27 cellular contexts compared by ENCODE assay signal in the genomic region with DNA sequence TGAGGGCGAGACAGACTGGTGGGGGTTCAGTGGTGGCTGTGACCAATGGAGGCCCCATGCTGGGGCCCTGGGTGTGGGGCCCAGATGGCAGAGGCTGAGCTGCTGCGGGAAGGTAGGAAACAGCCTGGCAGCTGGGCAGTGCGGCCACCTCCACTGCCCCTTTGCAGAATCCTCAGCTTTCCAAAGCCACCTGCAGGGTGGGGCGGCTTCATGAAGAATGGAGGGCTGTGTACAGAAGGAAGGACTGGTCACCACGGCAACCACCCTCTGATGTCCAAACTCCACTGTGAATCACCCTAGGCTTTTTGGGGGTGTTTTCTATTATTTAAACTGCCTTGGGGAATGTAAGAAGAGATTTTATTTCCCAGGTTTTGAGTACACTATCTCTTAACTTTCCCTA.
DNase-seq lines count a peak whose midpoint lies in the region; ATAC-seq and TF ChIP-seq lines count a peak whose summit lies in the region.
"Had no signal": no experiment of that assay in that cellular context is flagged by ENCODE, and none has a peak within 500 bp of the region (broad histone marks: within the 10 kb centered on the region; RNA-seq: fewer than 3 reads in every experiment).

No MANE protein-coding gene starts in this region.

- no peaks in the 10 kb centered on the region for H3K4me1 ChIP-seq in lower lobe of right lung
- H3K4me1 ChIP-seq: heart left ventricle, parathyroid adenoma, right atrium auricular region, spleen, upper lobe of left lung had no signal

- POLR2A ChIA-PET in WTC11 (lab: Charles Lee) = no interaction called here

- no peaks in the 10 kb centered on the region for H3K27me3 Mint-ChIP-seq in WTC11 (ENCODE audit: low read depth)

- H3K9me3 ChIP-seq in lower lobe of right lung = no peaks in the 10 kb centered on the region
- H3K9me3 ChIP-seq: heart left ventricle, right atrium auricular region, spleen, upper lobe of left lung had no signal

- H3K27ac Mint-ChIP-seq in WTC11 = no peak overlapping the region
- H3K27ac Mint-ChIP-seq: T-helper 2 cell treated with Interferon-gamma antibody and Interleukin-4, amounts not matched to agents 5 μg/mL and 100 μg/mL, for 36 hours had no signal

- intact Hi-C loops in lower lobe of right lung (cut with DNase I) = no loop called here

- no peak for TF ChIP-seq CTCF in WTC11 (IDR thresholded peaks at IDR 0.05)
- TF ChIP-seq CTCF in lower lobe of right lung (IDR thresholded peaks at IDR 0.05) = no peak

- no peak overlapping the region for H3K27ac ChIP-seq in lower lobe of right lung
- H3K27ac ChIP-seq: C4-2B, heart left ventricle, parathyroid adenoma, right atrium auricular region, spleen, upper lobe of left lung had no signal

- no peaks in the 10 kb centered on the region for H3K36me3 Mint-ChIP-seq in WTC11

- H3K4me1 Mint-ChIP-seq in WTC11 = peaks cover 4% of the 10 kb centered on the region
- H3K4me1 Mint-ChIP-seq: central memory CD8-positive, alpha-beta T cell had no signal

- no peak overlapping the region for H3K4me3 Mint-ChIP-seq in WTC11
- H3K4me3 Mint-ChIP-seq: activated T-cell treated with anti-CD3 and anti-CD28 coated beads, Interleukin-2, amount 50 U/mL, for 4 hours; central memory CD8-positive, alpha-beta T cell; T-helper 2 cell treated with Interferon-gamma antibody and Interleukin-4, amounts not matched to agents 5 μg/mL and 100 μg/mL, for 36 hours had no signal

- H3K36me3 ChIP-seq in H7 (replicated peaks; ENCODE audit: control insufficient read depth, insufficient read depth, low read length) (no peaks in the 10 kb centered on the region), lower lobe of right lung (no peaks in the 10 kb centered on the region)
- H3K36me3 ChIP-seq: heart left ventricle, right atrium auricular region, spleen, upper lobe of left lung had no signal

- H3K27me3 ChIP-seq in H7 (ENCODE audit: control insufficient read depth, insufficient read depth, low read length) (no peaks in the 10 kb centered on the region), lower lobe of right lung (ENCODE audit: low read depth) (no peaks in the 10 kb centered on the region)
- H3K27me3 ChIP-seq: heart left ventricle, right atrium auricular region, upper lobe of left lung had no signal

- H3K4me3 ChIP-seq in H7 (ENCODE audit: insufficient read depth, low read depth, low read length) = no peak overlapping the region
- H3K4me3 ChIP-seq in lower lobe of right lung = no peak overlapping the region
- H3K4me3 ChIP-seq: heart left ventricle, right atrium auricular region, spleen, upper lobe of left lung had no signal

- peak; percentile 55; the same call in 1 of the 2 replicates for ATAC-seq in WTC11
- no peak for ATAC-seq in lower lobe of right lung
- ATAC-seq: activated T-cell treated with anti-CD3 and anti-CD28 coated beads, Interleukin-2, amount 50 U/mL, for 4 hours; heart left ventricle; Right ventricle myocardium inferior had no signal

- no peaks in the 10 kb centered on the region for H3K9me3 Mint-ChIP-seq in WTC11
- H3K9me3 Mint-ChIP-seq: activated T-cell treated with anti-CD3 and anti-CD28 coated beads, Interleukin-2, amount 50 U/mL, for 4 hours; central memory CD8-positive, alpha-beta T cell; T-helper 2 cell treated with Interferon-gamma antibody and Interleukin-4, amounts not matched to agents 5 μg/mL and 100 μg/mL, for 36 hours had no signal

- CTCF ChIA-PET in WTC11 (lab: Charles Lee) = interaction anchor here (0.9 to 2.8 kb wide), 3 partner anchors 10 to 476 kb away, joined by 3 to 14 read pairs (median 4); no protein-coding TSS in a partner anchor

- DNase-seq in AG20443 (ENCODE audit: low spot score) = peak; percentile 49
- DNase-seq in H7 = peak; percentile 56
- no peak for DNase-seq in WTC11 (ENCODE audit: low spot score)
- peak; percentile 35 for DNase-seq in iPS-NIHi11 (ENCODE audit: low spot score)
- no peak for DNase-seq in ureter (ENCODE audit: low spot score)
- DNase-seq in lower lobe of right lung = no peak
- no peak for DNase-seq in cerebellar cortex (ENCODE audit: low spot score)
- DNase-seq: activated CD4-positive, alpha-beta T cell treated with anti-CD3 and anti-CD28 coated beads for 48 hours; activated gamma-delta T cell treated with Interleukin-2 at 50 U/mL for 16 hours; activated T-cell treated with anti-CD3 and anti-CD28 coated beads, Interleukin-2, amount 50 U/mL, for 4 hours; EL; GOT3; heart left ventricle; kidney glomerular epithelial cell; NCI-H187 treated with DMSO at 0.1 percent for 48 hours; NCI-H345; NCI-H82; spleen; stimulated activated CD4-positive, alpha-beta T cell treated with anti-CD3 and anti-CD28 coated beads, Interleukin-2, amount 100 ng/mL, for 48 hours; substantia nigra had no signal

TF ChIP-seq in WTC11, 78 proteins besides CTCF, POLR2A, EP300 and RAD21:
- no peak for TF ChIP-seq ELF4 (CRISPR knock-in tag; IDR thresholded peaks at IDR 0.05; ENCODE audit: low read depth)
- no peak for TF ChIP-seq JUN (CRISPR knock-in tag; IDR thresholded peaks at IDR 0.05)
- no peak for TF ChIP-seq CBFB (CRISPR knock-in tag; IDR thresholded peaks at IDR 0.05; ENCODE audit: low read depth)
- no peak for TF ChIP-seq FOXK1 (CRISPR knock-in tag; IDR thresholded peaks at IDR 0.05)
- no peak for TF ChIP-seq ATF1 (CRISPR knock-in tag; IDR thresholded peaks at IDR 0.05)
- no peak for TF ChIP-seq RELA (CRISPR knock-in tag; IDR thresholded peaks at IDR 0.05; ENCODE audit: borderline replicate concordance)
- TF ChIP-seq, protein P1, sequence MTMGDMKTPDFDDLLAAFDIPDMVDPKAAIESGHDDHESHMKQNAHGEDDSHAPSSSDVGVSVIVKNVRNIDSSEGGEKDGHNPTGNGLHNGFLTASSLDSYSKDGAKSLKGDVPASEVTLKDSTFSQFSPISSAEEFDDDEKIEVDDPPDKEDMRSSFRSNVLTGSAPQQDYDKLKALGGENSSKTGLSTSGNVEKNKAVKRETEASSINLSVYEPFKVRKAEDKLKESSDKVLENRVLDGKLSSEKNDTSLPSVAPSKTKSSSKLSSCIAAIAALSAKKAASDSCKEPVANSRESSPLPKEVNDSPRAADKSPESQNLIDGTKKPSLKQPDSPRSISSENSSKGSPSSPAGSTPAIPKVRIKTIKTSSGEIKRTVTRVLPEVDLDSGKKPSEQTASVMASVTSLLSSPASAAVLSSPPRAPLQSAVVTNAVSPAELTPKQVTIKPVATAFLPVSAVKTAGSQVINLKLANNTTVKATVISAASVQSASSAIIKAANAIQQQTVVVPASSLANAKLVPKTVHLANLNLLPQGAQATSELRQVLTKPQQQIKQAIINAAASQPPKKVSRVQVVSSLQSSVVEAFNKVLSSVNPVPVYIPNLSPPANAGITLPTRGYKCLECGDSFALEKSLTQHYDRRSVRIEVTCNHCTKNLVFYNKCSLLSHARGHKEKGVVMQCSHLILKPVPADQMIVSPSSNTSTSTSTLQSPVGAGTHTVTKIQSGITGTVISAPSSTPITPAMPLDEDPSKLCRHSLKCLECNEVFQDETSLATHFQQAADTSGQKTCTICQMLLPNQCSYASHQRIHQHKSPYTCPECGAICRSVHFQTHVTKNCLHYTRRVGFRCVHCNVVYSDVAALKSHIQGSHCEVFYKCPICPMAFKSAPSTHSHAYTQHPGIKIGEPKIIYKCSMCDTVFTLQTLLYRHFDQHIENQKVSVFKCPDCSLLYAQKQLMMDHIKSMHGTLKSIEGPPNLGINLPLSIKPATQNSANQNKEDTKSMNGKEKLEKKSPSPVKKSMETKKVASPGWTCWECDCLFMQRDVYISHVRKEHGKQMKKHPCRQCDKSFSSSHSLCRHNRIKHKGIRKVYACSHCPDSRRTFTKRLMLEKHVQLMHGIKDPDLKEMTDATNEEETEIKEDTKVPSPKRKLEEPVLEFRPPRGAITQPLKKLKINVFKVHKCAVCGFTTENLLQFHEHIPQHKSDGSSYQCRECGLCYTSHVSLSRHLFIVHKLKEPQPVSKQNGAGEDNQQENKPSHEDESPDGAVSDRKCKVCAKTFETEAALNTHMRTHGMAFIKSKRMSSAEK (CRISPR knock-in tag; IDR thresholded peaks at IDR 0.05; ENCODE audit: borderline replicate concordance) = no peak

Comparison
In these comparisons a context has a peak if more than half of its experiments do, and no peak if none do; other contexts are left out.
1. DNase-seq: peak in AG20443 (single experiment), H7 (single experiment) and iPS-NIHi11 (single experiment); none in WTC11 (single experiment), ureter (single experiment), lower lobe of right lung (single experiment) and cerebellar cortex (single experiment).